1 cellular context compared by ENCODE assay signal in genomic region chr19:45781282-45782161, GRCh38.
TF ChIP-seq lines count a peak whose summit lies in the region.

No MANE protein-coding gene starts in this region.

TF ChIP-seq in H1, 55 proteins besides CTCF, POLR2A, EP300 and RAD21:
- TF ChIP-seq CHD2 (IDR thresholded peaks at IDR 0.05; ENCODE audit: low read length) (no peak), KDM4A (IDR thresholded peaks at IDR 0.05; ENCODE audit: low read depth, low read length, severe bottlenecking) (no peak), CTBP2 (IDR thresholded peaks at IDR 0.05; ENCODE audit: borderline replicate concordance, insufficient read depth, insufficient read length, low read length) (no peak), ATF2 (IDR thresholded peaks at IDR 0.05; ENCODE audit: low read length) (no peak), CBX5 (IDR thresholded peaks at IDR 0.05; ENCODE audit: low read depth, low read length) (no peak)
